In genomic region chr2:188078544-188078943, GRCh38 we compare ENCODE assay signal across 1 cellular context.
TF ChIP-seq lines count a peak whose summit lies in the region.

No MANE protein-coding gene starts in this region.

TF ChIP-seq in SK-N-SH treated with all-trans-retinoic acid at 6 μM for 48 hours, 23 proteins besides CTCF, POLR2A, EP300 and RAD21 (continued from another document):
- TF ChIP-seq POU6F1 (CRISPR knock-in tag; IDR thresholded peaks at IDR 0.05; ENCODE audit: borderline replicate concordance, low read depth) (no peak), ZFP30 (CRISPR knock-in tag; IDR thresholded peaks at IDR 0.05) (no peak)
